ENCODE assay signal across 12 cellular contexts in the genomic region with DNA sequence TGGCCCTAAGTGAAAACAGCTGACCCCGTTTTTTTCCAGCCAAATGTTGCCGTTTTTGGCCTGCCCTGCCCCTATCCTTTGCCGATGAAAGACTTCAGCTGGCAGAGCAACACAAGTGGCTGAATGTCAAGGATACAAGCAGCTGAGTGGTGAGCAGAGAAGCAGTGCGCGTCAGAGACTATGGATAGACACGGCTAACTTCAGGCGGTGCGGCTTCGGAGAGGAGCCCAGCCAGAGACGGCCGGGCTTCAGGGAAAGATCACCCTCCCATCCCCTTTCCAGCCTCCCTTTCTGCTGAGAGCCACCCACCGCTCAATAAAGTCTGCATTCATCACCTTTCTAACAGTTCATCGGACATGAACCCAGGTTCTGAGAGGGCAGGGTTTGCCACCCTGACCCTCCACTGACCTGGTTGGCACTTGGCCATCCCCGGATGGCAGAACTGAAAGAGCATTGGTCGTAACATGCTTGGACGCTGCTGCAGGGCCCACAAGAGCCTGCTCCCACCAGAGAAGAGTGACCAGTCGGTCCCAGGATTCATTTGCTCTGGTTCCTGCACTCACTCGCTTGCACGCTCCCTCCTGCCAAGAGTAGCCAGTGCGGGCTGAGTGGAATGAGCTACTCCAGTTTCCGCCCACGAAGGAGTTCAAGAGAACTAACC.
A peak's percentile ranks its signal among the peaks of the same experiment; 100 is the strongest.
DNase-seq lines count a peak whose midpoint lies in the region; ATAC-seq and TF ChIP-seq lines count a peak whose summit lies in the region.
"Had no signal": no experiment of that assay in that cellular context is flagged by ENCODE, and none has a peak within 500 bp of the region (broad histone marks: within the 10 kb centered on the region; RNA-seq: fewer than 3 reads in every experiment).

No MANE protein-coding gene starts in this region.

- H3K4me3 ChIP-seq in breast epithelium (peak overlapping the region in 2 of 3 donors; percentile 27 to 52), aorta (ENCODE audit: low read length in 2 of 2) (no peak overlapping the region)

- POLR2A ChIA-PET in MCF 10A (lab: Yijun Ruan, JAX), result no interaction called here

- H3K36me3 Mint-ChIP-seq in MCF 10A (ENCODE audit: insufficient read depth, unreplicated experiment), result no peaks in the 10 kb centered on the region

- no peak for TF ChIP-seq CTCF in breast epithelium (IDR thresholded peaks at IDR 0.05)
- no peak for TF ChIP-seq CTCF in MCF 10A (IDR thresholded peaks at IDR 0.05; ENCODE audit: unreplicated experiment)

- DNase-seq in breast epithelium (ENCODE audit: low spot score in 2 of 2) (no peak), MCF 10A (ENCODE audit: unreplicated experiment) (no peak), glomerular visceral epithelial cell (ENCODE audit: extremely low spot score) (peak; percentile 0), myocyte (ENCODE audit: low read depth) (peak; percentile 88), aorta (peak in 1 of 2 donors; percentile 59), retina (no peak), NCI-H446 treated with DMSO at 0.1 percent for 48 hours (lab: John Stamatoyannopoulos, UW) (no peak)
- no peak for DNase-seq in stimulated activated naive CD8-positive, alpha-beta T cell treated with anti-CD3 and anti-CD28 coated beads, Interleukin-15, Interleukin-2, amounts not matched to agents 100 U/mL and 50 U/mL, for 24 hours
- DNase-seq: activated T-cell treated with anti-CD3 and anti-CD28 coated beads, Interleukin-2, amount 50 U/mL, for 48 hours; foreskin keratinocyte; stimulated activated CD4-positive, alpha-beta T cell treated with anti-CD3 and anti-CD28 coated beads, Interleukin-12 subunit alpha, Interleukin-12 subunit beta, amount 100 ng/mL, for 4 hours had no signal

- intact Hi-C loops in breast epithelium (cut with DNase I; ENCODE audit: low total_unique reads) (no loop called here), MCF 10A (cut with micrococcal nuclease) (no loop called here), aorta (cut with DNase I) (loop anchor here in 1 of 2 donors (10.0 kb wide), 1 partner anchor 52 kb away; no protein-coding TSS in a partner anchor)

- H3K9me3 ChIP-seq in breast epithelium (peaks cover 3 to 7% of the 10 kb centered on the region in 2 donors), aorta (ENCODE audit: control insufficient read depth, low read length) (no peaks in the 10 kb centered on the region)

- no peak for TF ChIP-seq POLR2A in breast epithelium (IDR thresholded peaks at IDR 0.05)

- H3K27ac Mint-ChIP-seq in MCF 10A (ENCODE audit: low read depth, unreplicated experiment), result no peak overlapping the region

- H3K4me1 Mint-ChIP-seq in MCF 10A (ENCODE audit: insufficient read depth, unreplicated experiment), result no peaks in the 10 kb centered on the region
- H3K4me1 Mint-ChIP-seq: central memory CD8-positive, alpha-beta T cell had no signal

- H3K27me3 Mint-ChIP-seq in MCF 10A (ENCODE audit: insufficient read depth, unreplicated experiment), result no peaks in the 10 kb centered on the region
- H3K27me3 Mint-ChIP-seq: central memory CD8-positive, alpha-beta T cell had no signal

- ATAC-seq in aorta (ENCODE audit: low FRiP score), result peak; percentile 85
- no peak for ATAC-seq in stimulated activated naive CD8-positive, alpha-beta T cell treated with anti-CD3 and anti-CD28 coated beads, Interleukin-15, Interleukin-2, amounts not matched to agents 100 U/mL and 50 U/mL, for 24 hours
- ATAC-seq: foreskin keratinocyte had no signal

- CTCF ChIA-PET in MCF 10A (lab: Yijun Ruan, JAX), result interaction anchor here (0.7 to 1.4 kb wide), 2 partner anchors 8 to 485 kb away, joined by 3 to 6 read pairs; no protein-coding TSS in a partner anchor

- H3K4me1 ChIP-seq in breast epithelium, result no peaks in the 10 kb centered on the region
- no peaks in the 10 kb centered on the region for H3K4me1 ChIP-seq in aorta (ENCODE audit: control insufficient read depth in 1 of 2, insufficient read depth in 2 of 2, low read length in 2 of 2)
- H3K4me1 ChIP-seq: foreskin keratinocyte had no signal

- no peaks in the 10 kb centered on the region for H3K36me3 ChIP-seq in breast epithelium
- no peaks in the 10 kb centered on the region for H3K36me3 ChIP-seq in aorta (ENCODE audit: control insufficient read depth in 1 of 2, insufficient read depth in 2 of 2, low read length in 1 of 2)

- WGBS in aorta, 2 donors, result 33 to 48% methylated on average over 22 of the region's 22 CpGs

- H3K4me3 Mint-ChIP-seq in MCF 10A (ENCODE audit: unreplicated experiment), result no peak overlapping the region
- H3K4me3 Mint-ChIP-seq: central memory CD8-positive, alpha-beta T cell had no signal

- H3K27me3 ChIP-seq in breast epithelium, result peaks cover 0 to 6% of the 10 kb centered on the region in 2 donors
- H3K27me3 ChIP-seq in aorta (ENCODE audit: control insufficient read depth in 1 of 2, insufficient read depth in 2 of 2, low read length in 1 of 2), result no peaks in the 10 kb centered on the region
- H3K27me3 ChIP-seq: foreskin keratinocyte had no signal

- H3K9me3 Mint-ChIP-seq in MCF 10A (ENCODE audit: unreplicated experiment), result no peaks in the 10 kb centered on the region
- H3K9me3 Mint-ChIP-seq: central memory CD8-positive, alpha-beta T cell had no signal

- BruUV-seq in MCF 10A (replicated peaks; lab: Mats Ljungman, UMichigan), result no TSS peak

- peak overlapping the region in 1 of 2 donors; percentile 58 for H3K27ac ChIP-seq in breast epithelium
- peak overlapping the region in 1 of 2 donors; percentile 7 for H3K27ac ChIP-seq in aorta (ENCODE audit: low read depth in 1 of 2, low read length in 2 of 2)
- H3K27ac ChIP-seq: foreskin keratinocyte had no signal

Comparison
In these comparisons a context has a peak if more than half of its experiments do, and no peak if none do; other contexts are left out.
1. DNase-seq: peak in glomerular visceral epithelial cell (single experiment) and myocyte (single experiment); none in breast epithelium (0 of 2), MCF 10A (single experiment), retina (single experiment), NCI-H446 treated with DMSO at 0.1 percent for 48 hours (single experiment) and stimulated activated naive CD8-positive, alpha-beta T cell treated with anti-CD3 and anti-CD28 coated beads, Interleukin-15, Interleukin-2, amounts not matched to agents 100 U/mL and 50 U/mL, for 24 hours (single experiment).
2. H3K4me3 ChIP-seq: peak in breast epithelium (2 of 3); none in aorta (0 of 2).